16 cellular contexts compared by ENCODE assay signal in genomic region chr22:47575291-47575690, GRCh38.
DNase-seq lines count a peak whose midpoint lies in the region; TF ChIP-seq lines count a peak whose summit lies in the region.
"Had no signal": no experiment of that assay in that cellular context is flagged by ENCODE, and none has a peak within 500 bp of the region (broad histone marks: within the 10 kb centered on the region; RNA-seq: fewer than 3 reads in every experiment).

No MANE protein-coding gene starts in this region.

- in situ Hi-C loops in transverse colon (cut with MboI; ENCODE audit: low pct_ligation_motif_present in 1 of 4, low pct_unique_long_range_greater_than_20kb in 1 of 4, low sequenced_read_pairs in 3 of 4) (loop anchor here in 1 of 4 donors (25.0 kb wide), 1 partner anchor 112 kb away; no protein-coding TSS in a partner anchor), KBM-7 (cut with MboI; ENCODE audit: low pct_unique_long_range_greater_than_20kb, low sequenced_read_pairs) (no loop called here)

- intact Hi-C loops in transverse colon (cut with DNase I; ENCODE audit: low total_unique reads), result no loop called here

- H3K4me3 ChIP-seq in mucosa of rectum (ENCODE audit: low read length in 2 of 2) (no peak overlapping the region), transverse colon (no peak overlapping the region)
- H3K4me3 ChIP-seq: GM23338, SK-N-MC had no signal

- H3K27ac ChIP-seq in mucosa of rectum (ENCODE audit: low read depth in 2 of 2, low read length in 2 of 2) (peak overlapping the region; percentile 37 to 38), transverse colon (no peak overlapping the region)
- H3K27ac ChIP-seq: SK-N-MC had no signal

- no peaks in the 10 kb centered on the region for H3K4me1 ChIP-seq in mucosa of rectum (ENCODE audit: control insufficient read depth in 2 of 2, insufficient read depth in 2 of 2, low read length in 2 of 2)
- H3K4me1 ChIP-seq in transverse colon, result no peaks in the 10 kb centered on the region
- H3K4me1 ChIP-seq: Caco-2 had no signal

- H3K9me3 ChIP-seq in mucosa of rectum (ENCODE audit: control insufficient read depth in 2 of 2, low read length in 2 of 2), result no peaks in the 10 kb centered on the region
- no peaks in the 10 kb centered on the region for H3K9me3 ChIP-seq in transverse colon
- H3K9me3 ChIP-seq: Caco-2 had no signal

- TF ChIP-seq CTCF in transverse colon (IDR thresholded peaks at IDR 0.05), result no peak

- no peak for TF ChIP-seq EP300 in transverse colon (IDR thresholded peaks at IDR 0.05; ENCODE audit: low read depth)

- no peak overlapping the region for H3K9ac ChIP-seq in mucosa of rectum (ENCODE audit: low read depth in 1 of 2, low read length in 2 of 2)

- H3K27me3 ChIP-seq in mucosa of rectum (ENCODE audit: control insufficient read depth in 2 of 2, insufficient read depth in 2 of 2, low read length in 2 of 2) (peaks cover 0 to 3% of the 10 kb centered on the region in 2 donors), transverse colon (no peaks in the 10 kb centered on the region)

- no peak for TF ChIP-seq POLR2A in transverse colon (IDR thresholded peaks at IDR 0.05)

- WGBS in transverse colon (ENCODE audit: low coverage in 1 of 2), 2 donors, result 49 to 50% methylated on average over 1 to 11 of the region's 11 CpGs

- peak; percentile 55 for DNase-seq in DMS53 (lab: John Stamatoyannopoulos, UW)
- no peak for DNase-seq in DMS53 treated with DMSO at 0.1 percent for 48 hours (lab: John Stamatoyannopoulos, UW; ENCODE audit: unreplicated experiment)
- peak; percentile 87 for DNase-seq in NCI-H748 treated with DMSO at 0.1 percent for 48 hours (lab: John Stamatoyannopoulos, UW)
- peak; percentile 11 for DNase-seq in transverse colon
- no peak for DNase-seq in NOMO-1 treated with DMSO at 0.1 percent for 48 hours (lab: John Stamatoyannopoulos, UW; ENCODE audit: unreplicated experiment)
- no peak for DNase-seq in mesenteric fat pad (ENCODE audit: low spot score)
- no peak for DNase-seq in KBM-7
- DNase-seq: 8988T, Caco-2, HCEC 1CT, NCI-H1694 treated with DMSO at 0.1 percent for 48 hours, NCI-H524, Right ventricle myocardium superior had no signal

- no peaks in the 10 kb centered on the region for H3K36me3 ChIP-seq in mucosa of rectum (ENCODE audit: control insufficient read depth in 2 of 2, insufficient read depth in 2 of 2, low read length in 2 of 2)
- H3K36me3 ChIP-seq in transverse colon, result no peaks in the 10 kb centered on the region

Comparison
In these comparisons a context has a peak if more than half of its experiments do, and no peak if none do; other contexts are left out.
1. DNase-seq: peak in DMS53 (single experiment), NCI-H748 treated with DMSO at 0.1 percent for 48 hours (single experiment) and transverse colon (single experiment); none in DMS53 treated with DMSO at 0.1 percent for 48 hours (single experiment), NOMO-1 treated with DMSO at 0.1 percent for 48 hours (single experiment), mesenteric fat pad (single experiment) and KBM-7 (single experiment).
2. H3K27ac ChIP-seq: peak in mucosa of rectum (2 of 2); none in transverse colon (0 of 4).